Comparison of ENCODE assay signal across 8 cellular contexts in genomic region chr17:81911277-81911961, GRCh38. TPM values are rescaled to one million over a fixed set of nuclear protein-coding genes. Genes with fewer than 3 reads are reported as not detected.
DNase-seq lines count a peak whose midpoint lies in the region; ATAC-seq and TF ChIP-seq lines count a peak whose summit lies in the region.

Gene PCYT2 (minus strand): TSS chr17:81911399. CDS start chr17:81911355, 44 bp downstream.

- ATAC-seq in HG02763 (IDR thresholded peaks at IDR 0.05; ENCODE audit: unreplicated experiment) (peak; percentile 74), left cardiac atrium (peak; percentile 93 to 94)

- intact Hi-C loops in left cardiac atrium (cut with DNase I), result no loop called here
- intact Hi-C loops in prostate gland (cut with DNase I), result no loop called here

- 2% methylated on average over 66 of the region's 84 CpGs for WGBS in prostate gland

- H3K4me3 ChIP-seq in GM12864 (ENCODE audit: low read depth, low read length), result peak within 1 kb of the TSS; percentile 89
- peak within 1 kb of the TSS; percentile 76 to 78 for H3K4me3 ChIP-seq in prostate gland

- peaks cover 15% of the 10 kb centered on the region for H3K4me1 Mint-ChIP-seq in T-helper 1 cell treated with Interleukin-12 subunit alpha and Interleukin-12 subunit beta and Interleukin-4 antibody, amounts not matched to agents 30 μg/mL and 1 μg/mL, for 36 hours (ENCODE audit: low read depth)

- peak within 1 kb of the TSS; percentile 55 for H3K27ac Mint-ChIP-seq in T-helper 1 cell treated with Interleukin-12 subunit alpha and Interleukin-12 subunit beta and Interleukin-4 antibody, amounts not matched to agents 30 μg/mL and 1 μg/mL, for 36 hours

- H3K27me3 Mint-ChIP-seq in T-helper 1 cell treated with Interleukin-12 subunit alpha and Interleukin-12 subunit beta and Interleukin-4 antibody, amounts not matched to agents 30 μg/mL and 1 μg/mL, for 36 hours (ENCODE audit: low read depth), result no peaks in the 10 kb centered on the region

- H3K9me3 Mint-ChIP-seq in T-helper 1 cell treated with Interleukin-12 subunit alpha and Interleukin-12 subunit beta and Interleukin-4 antibody, amounts not matched to agents 30 μg/mL and 1 μg/mL, for 36 hours, result no peaks in the 10 kb centered on the region

- peak within 1 kb of the TSS; percentile 82 for H3K4me3 Mint-ChIP-seq in T-helper 1 cell treated with Interleukin-12 subunit alpha and Interleukin-12 subunit beta and Interleukin-4 antibody, amounts not matched to agents 30 μg/mL and 1 μg/mL, for 36 hours

- H3K36me3 Mint-ChIP-seq in T-helper 1 cell treated with Interleukin-12 subunit alpha and Interleukin-12 subunit beta and Interleukin-4 antibody, amounts not matched to agents 30 μg/mL and 1 μg/mL, for 36 hours (ENCODE audit: low read depth), result peaks cover 17% of the 10 kb centered on the region

- peaks cover 10 to 11% of the 10 kb centered on the region in 2 donors for H3K36me3 ChIP-seq in prostate gland

- no peak for TF ChIP-seq POLR2A in prostate gland (IDR thresholded peaks at IDR 0.05)

- TF ChIP-seq CTCF in GM12864 (IDR thresholded peaks at IDR 0.05; ENCODE audit: low read depth, low read length, missing control alignments) (no peak), prostate gland (IDR thresholded peaks at IDR 0.05) (peak in 2 of 4 experiments; percentile 39 to 51)

- H3K27me3 ChIP-seq in prostate gland (replicated peaks; ENCODE audit: insufficient read depth), result no peaks in the 10 kb centered on the region

- DNase-seq in GM12864 (ENCODE audit: low read depth), result no peak
- DNase-seq in NCI-H146 treated with DMSO at 0.1 percent for 48 hours (lab: John Stamatoyannopoulos, UW; ENCODE audit: unreplicated experiment), result peak; percentile 59
- peak; percentile 73 for DNase-seq in amniotic epithelial cell (ENCODE audit: low read depth)
- DNase-seq in left cardiac atrium, result peak; percentile 91
- DNase-seq in prostate gland (ENCODE audit: low spot score), result peak; percentile 95
- DNase-seq in ureter (ENCODE audit: low spot score), result peak; percentile 94

- H3K9me3 ChIP-seq in prostate gland, result no peaks in the 10 kb centered on the region

- H3K27ac ChIP-seq in prostate gland, result peak within 1 kb of the TSS; percentile 69 to 77

- H3K4me1 ChIP-seq in prostate gland (replicated peaks), result peaks cover 6% of the 10 kb centered on the region

RNA-seq across cellular contexts. Expression of gene PCYT2, which starts in this region (rescaled TPM):
- total RNA-seq in left cardiac atrium (10 to 100 TPM; 21.8 to 22.2 TPM), prostate gland (10 to 100 TPM; 51.4 to 69.2 TPM), ureter (58.9 TPM)
